Comparison of ENCODE assay signal across 10 cellular contexts in genomic region chr2:47269316-47270232, GRCh38.
DNase-seq lines count a peak whose midpoint lies in the region; TF ChIP-seq lines count a peak whose summit lies in the region.
"Had no signal": no experiment of that assay in that cellular context is flagged by ENCODE, and none has a peak within 500 bp of the region (broad histone marks: within the 10 kb centered on the region; RNA-seq: fewer than 3 reads in every experiment).

No MANE protein-coding gene starts in this region.

- BruUV-seq in A673 (replicated peaks; lab: Mats Ljungman, UMichigan), result no TSS peak

- CTCF ChIA-PET in A673 (lab: Charles Lee), result no interaction called here

- H3K9me3 ChIP-seq in A673 (ENCODE audit: low read depth, low read length, poor library complexity, severe bottlenecking), result no peaks in the 10 kb centered on the region
- no peaks in the 10 kb centered on the region for H3K9me3 ChIP-seq in mucosa of stomach (ENCODE audit: control insufficient read depth, low read length)

- H3K4me1 ChIP-seq in A673 (ENCODE audit: insufficient read depth, low read length, poor library complexity, severe bottlenecking), result peaks cover 26% of the 10 kb centered on the region
- peaks cover 56% of the 10 kb centered on the region for H3K4me1 ChIP-seq in mucosa of stomach (ENCODE audit: control insufficient read depth, insufficient read depth, low read length)

- H3K36me3 ChIP-seq in A673 (ENCODE audit: insufficient read depth, low read length, poor library complexity, severe bottlenecking) (no peaks in the 10 kb centered on the region), mucosa of stomach (ENCODE audit: control insufficient read depth, insufficient read depth, low read length) (no peaks in the 10 kb centered on the region)

- H3K9ac ChIP-seq in mucosa of stomach (ENCODE audit: low read length), result peak overlapping the region; percentile 30

- intact Hi-C loops in A673 (cut with micrococcal nuclease; ENCODE audit: unreplicated experiment), result no loop called here
- intact Hi-C loops in dorsolateral prefrontal cortex (cut with DNase I), result loop anchor here (5.0 to 10.0 kb wide), 3 partner anchors 38 to 225 kb away; no protein-coding TSS in a partner anchor

- TF ChIP-seq CTCF in A673 (conservative IDR thresholded peaks at IDR 0.05; ENCODE audit: low read depth, low read length), result no peak
- TF ChIP-seq CTCF in dorsolateral prefrontal cortex (IDR thresholded peaks at IDR 0.05 in 54 of 56, conservative IDR thresholded peaks at IDR 0.05 in 2 of 56; ENCODE audit: low read depth in 1 of 56, partially characterized antibody in 56 of 56), result no peak

- H3K4me3 ChIP-seq in A673 (ENCODE audit: low read depth, low read length, poor library complexity, severe bottlenecking) (no peak overlapping the region), dorsolateral prefrontal cortex (no peak overlapping the region), mucosa of stomach (ENCODE audit: low read length) (no peak overlapping the region)

- H3K27ac ChIP-seq in A673 (ENCODE audit: low read depth, low read length, poor library complexity, severe bottlenecking), result no peak overlapping the region
- H3K27ac ChIP-seq in dorsolateral prefrontal cortex, result peak overlapping the region in 30 of 59 donors; percentile 2 to 91 (median 32)

- no peaks in the 10 kb centered on the region for H3K27me3 ChIP-seq in A673 (replicated peaks; ENCODE audit: insufficient read depth, low read depth, low read length, poor library complexity)
- no peaks in the 10 kb centered on the region for H3K27me3 ChIP-seq in dorsolateral prefrontal cortex
- no peaks in the 10 kb centered on the region for H3K27me3 ChIP-seq in mucosa of stomach (ENCODE audit: control insufficient read depth, insufficient read depth, low read length)

- peak; percentile 69 for DNase-seq in A673 (ENCODE audit: low spot score)
- peak; percentile 88 for DNase-seq in LoVo (ENCODE audit: low spot score)
- DNase-seq in dorsolateral prefrontal cortex, result no peak
- DNase-seq in activated CD4-positive, CD25-positive, alpha-beta regulatory T cell treated with anti-CD3 and anti-CD28 coated beads, Interleukin-2, amount 50 U/mL, for 72 hours, result no peak
- no peak for DNase-seq in stimulated activated CD4-positive, alpha-beta T cell treated with anti-CD3 and anti-CD28 coated beads, Interleukin-4, amount 100 ng/mL, for 4 hours
- DNase-seq in NCI-H2227 treated with DMSO at 0.1 percent for 48 hours (lab: John Stamatoyannopoulos, UW), result no peak
- no peak for DNase-seq in NK-92 (lab: John Stamatoyannopoulos, UW; ENCODE audit: unreplicated experiment)
- DNase-seq: CD8-positive, alpha-beta memory T cell; NCI-H2081 had no signal

- POLR2A ChIA-PET in A673 (lab: Charles Lee; ENCODE audit: low non-redundant PET), result interaction anchor here (0.6 kb wide), 1 partner anchor 64 kb away, joined by 11 read pairs; no protein-coding TSS in a partner anchor

Comparison
In these comparisons a context has a peak if more than half of its experiments do, and no peak if none do; other contexts are left out.
1. DNase-seq: peak in A673 (single experiment) and LoVo (single experiment); none in dorsolateral prefrontal cortex (0 of 10), activated CD4-positive, CD25-positive, alpha-beta regulatory T cell treated with anti-CD3 and anti-CD28 coated beads, Interleukin-2, amount 50 U/mL, for 72 hours (single experiment), stimulated activated CD4-positive, alpha-beta T cell treated with anti-CD3 and anti-CD28 coated beads, Interleukin-4, amount 100 ng/mL, for 4 hours (0 of 2), NCI-H2227 treated with DMSO at 0.1 percent for 48 hours (single experiment) and NK-92 (single experiment).